Comparison of ENCODE assay signal across 2 cellular contexts in the genomic region with DNA sequence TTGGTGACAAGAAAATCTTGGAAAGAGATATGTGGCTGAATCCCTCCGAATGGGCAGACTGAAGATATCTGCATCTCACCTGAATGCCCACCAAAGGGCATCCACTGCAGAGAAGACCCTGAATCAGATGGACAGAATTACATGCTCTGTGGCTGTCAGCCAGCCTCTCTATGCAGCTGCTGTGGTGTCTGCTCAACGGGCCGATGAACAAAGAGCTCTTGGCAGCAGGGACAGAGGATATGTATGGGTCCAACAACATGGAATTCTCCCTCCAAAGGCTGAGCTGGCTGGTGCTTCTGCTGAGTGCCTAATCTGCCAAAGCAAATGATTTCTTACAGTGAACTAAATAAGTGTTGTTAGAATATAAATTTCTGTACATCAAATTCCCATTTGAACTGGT.
TF ChIP-seq lines count a peak whose summit lies in the region.

No MANE protein-coding gene starts in this region.

TF ChIP-seq in liver, 16 proteins besides CTCF, POLR2A, EP300 and RAD21 (continued from another document):
- TF ChIP-seq, protein P1, sequence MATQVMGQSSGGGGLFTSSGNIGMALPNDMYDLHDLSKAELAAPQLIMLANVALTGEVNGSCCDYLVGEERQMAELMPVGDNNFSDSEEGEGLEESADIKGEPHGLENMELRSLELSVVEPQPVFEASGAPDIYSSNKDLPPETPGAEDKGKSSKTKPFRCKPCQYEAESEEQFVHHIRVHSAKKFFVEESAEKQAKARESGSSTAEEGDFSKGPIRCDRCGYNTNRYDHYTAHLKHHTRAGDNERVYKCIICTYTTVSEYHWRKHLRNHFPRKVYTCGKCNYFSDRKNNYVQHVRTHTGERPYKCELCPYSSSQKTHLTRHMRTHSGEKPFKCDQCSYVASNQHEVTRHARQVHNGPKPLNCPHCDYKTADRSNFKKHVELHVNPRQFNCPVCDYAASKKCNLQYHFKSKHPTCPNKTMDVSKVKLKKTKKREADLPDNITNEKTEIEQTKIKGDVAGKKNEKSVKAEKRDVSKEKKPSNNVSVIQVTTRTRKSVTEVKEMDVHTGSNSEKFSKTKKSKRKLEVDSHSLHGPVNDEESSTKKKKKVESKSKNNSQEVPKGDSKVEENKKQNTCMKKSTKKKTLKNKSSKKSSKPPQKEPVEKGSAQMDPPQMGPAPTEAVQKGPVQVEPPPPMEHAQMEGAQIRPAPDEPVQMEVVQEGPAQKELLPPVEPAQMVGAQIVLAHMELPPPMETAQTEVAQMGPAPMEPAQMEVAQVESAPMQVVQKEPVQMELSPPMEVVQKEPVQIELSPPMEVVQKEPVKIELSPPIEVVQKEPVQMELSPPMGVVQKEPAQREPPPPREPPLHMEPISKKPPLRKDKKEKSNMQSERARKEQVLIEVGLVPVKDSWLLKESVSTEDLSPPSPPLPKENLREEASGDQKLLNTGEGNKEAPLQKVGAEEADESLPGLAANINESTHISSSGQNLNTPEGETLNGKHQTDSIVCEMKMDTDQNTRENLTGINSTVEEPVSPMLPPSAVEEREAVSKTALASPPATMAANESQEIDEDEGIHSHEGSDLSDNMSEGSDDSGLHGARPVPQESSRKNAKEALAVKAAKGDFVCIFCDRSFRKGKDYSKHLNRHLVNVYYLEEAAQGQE (IDR thresholded peaks at IDR 0.05): no peak
- TF ChIP-seq GABPA (IDR thresholded peaks at IDR 0.05 in 1 of 2, conservative IDR thresholded peaks at IDR 0.05 in 1 of 2) (no peak), RXRA (IDR thresholded peaks at IDR 0.05) (no peak), NR2F2 (IDR thresholded peaks at IDR 0.05) (no peak), ZBTB33 (IDR thresholded peaks at IDR 0.05) (no peak)

TF ChIP-seq in GM23338, 12 proteins besides CTCF, POLR2A, EP300 and RAD21:
- TF ChIP-seq, protein P2, sequence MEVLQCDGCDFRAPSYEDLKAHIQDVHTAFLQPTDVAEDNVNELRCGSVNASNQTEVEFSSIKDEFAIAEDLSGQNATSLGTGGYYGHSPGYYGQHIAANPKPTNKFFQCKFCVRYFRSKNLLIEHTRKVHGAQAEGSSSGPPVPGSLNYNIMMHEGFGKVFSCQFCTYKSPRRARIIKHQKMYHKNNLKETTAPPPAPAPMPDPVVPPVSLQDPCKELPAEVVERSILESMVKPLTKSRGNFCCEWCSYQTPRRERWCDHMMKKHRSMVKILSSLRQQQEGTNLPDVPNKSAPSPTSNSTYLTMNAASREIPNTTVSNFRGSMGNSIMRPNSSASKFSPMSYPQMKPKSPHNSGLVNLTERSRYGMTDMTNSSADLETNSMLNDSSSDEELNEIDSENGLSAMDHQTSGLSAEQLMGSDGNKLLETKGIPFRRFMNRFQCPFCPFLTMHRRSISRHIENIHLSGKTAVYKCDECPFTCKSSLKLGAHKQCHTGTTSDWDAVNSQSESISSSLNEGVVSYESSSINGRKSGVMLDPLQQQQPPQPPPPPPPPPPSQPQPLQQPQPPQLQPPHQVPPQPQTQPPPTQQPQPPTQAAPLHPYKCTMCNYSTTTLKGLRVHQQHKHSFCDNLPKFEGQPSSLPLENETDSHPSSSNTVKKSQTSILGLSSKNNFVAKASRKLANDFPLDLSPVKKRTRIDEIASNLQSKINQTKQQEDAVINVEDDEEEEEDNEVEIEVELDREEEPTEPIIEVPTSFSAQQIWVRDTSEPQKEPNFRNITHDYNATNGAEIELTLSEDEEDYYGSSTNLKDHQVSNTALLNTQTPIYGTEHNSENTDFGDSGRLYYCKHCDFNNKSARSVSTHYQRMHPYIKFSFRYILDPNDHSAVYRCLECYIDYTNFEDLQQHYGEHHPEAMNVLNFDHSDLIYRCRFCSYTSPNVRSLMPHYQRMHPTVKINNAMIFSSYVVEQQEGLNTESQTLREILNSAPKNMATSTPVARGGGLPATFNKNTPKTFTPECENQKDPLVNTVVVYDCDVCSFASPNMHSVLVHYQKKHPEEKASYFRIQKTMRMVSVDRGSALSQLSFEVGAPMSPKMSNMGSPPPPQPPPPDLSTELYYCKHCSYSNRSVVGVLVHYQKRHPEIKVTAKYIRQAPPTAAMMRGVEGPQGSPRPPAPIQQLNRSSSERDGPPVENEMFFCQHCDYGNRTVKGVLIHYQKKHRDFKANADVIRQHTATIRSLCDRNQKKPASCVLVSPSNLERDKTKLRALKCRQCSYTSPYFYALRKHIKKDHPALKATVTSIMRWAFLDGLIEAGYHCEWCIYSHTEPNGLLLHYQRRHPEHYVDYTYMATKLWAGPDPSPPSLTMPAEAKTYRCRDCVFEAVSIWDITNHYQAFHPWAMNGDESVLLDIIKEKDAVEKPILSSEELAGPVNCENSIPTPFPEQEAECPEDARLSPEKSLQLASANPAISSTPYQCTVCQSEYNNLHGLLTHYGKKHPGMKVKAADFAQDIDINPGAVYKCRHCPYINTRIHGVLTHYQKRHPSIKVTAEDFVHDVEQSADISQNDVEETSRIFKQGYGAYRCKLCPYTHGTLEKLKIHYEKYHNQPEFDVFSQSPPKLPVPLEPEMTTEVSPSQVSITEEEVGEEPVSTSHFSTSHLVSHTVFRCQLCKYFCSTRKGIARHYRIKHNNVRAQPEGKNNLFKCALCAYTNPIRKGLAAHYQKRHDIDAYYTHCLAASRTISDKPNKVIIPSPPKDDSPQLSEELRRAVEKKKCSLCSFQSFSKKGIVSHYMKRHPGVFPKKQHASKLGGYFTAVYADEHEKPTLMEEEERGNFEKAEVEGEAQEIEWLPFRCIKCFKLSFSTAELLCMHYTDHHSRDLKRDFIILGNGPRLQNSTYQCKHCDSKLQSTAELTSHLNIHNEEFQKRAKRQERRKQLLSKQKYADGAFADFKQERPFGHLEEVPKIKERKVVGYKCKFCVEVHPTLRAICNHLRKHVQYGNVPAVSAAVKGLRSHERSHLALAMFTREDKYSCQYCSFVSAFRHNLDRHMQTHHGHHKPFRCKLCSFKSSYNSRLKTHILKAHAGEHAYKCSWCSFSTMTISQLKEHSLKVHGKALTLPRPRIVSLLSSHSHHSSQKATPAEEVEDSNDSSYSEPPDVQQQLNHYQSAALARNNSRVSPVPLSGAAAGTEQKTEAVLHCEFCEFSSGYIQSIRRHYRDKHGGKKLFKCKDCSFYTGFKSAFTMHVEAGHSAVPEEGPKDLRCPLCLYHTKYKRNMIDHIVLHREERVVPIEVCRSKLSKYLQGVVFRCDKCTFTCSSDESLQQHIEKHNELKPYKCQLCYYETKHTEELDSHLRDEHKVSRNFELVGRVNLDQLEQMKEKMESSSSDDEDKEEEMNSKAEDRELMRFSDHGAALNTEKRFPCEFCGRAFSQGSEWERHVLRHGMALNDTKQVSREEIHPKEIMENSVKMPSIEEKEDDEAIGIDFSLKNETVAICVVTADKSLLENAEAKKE (CRISPR knock-in tag; IDR thresholded peaks at IDR 0.05): no peak
- TF ChIP-seq NANOG (IDR thresholded peaks at IDR 0.05; ENCODE audit: borderline replicate concordance) (no peak), CREB1 (CRISPR knock-in tag; IDR thresholded peaks at IDR 0.05; ENCODE audit: low read depth) (no peak), STAT1 (IDR thresholded peaks at IDR 0.05; ENCODE audit: unreplicated experiment) (no peak), POLR2AphosphoS5 (IDR thresholded peaks at IDR 0.05; ENCODE audit: low read depth) (no peak), EZH2 (IDR thresholded peaks at IDR 0.05; ENCODE audit: low read depth, unreplicated experiment) (no peak), JUNB (IDR thresholded peaks at IDR 0.05; ENCODE audit: unreplicated experiment) (no peak), ZNF331 (CRISPR knock-in tag; IDR thresholded peaks at IDR 0.05; ENCODE audit: low read depth) (no peak), EZH2phosphoT487 (IDR thresholded peaks at IDR 0.05; ENCODE audit: unreplicated experiment) (no peak), ZNF114 (CRISPR knock-in tag; IDR thresholded peaks at IDR 0.05) (no peak)
- TF ChIP-seq, protein P3, sequence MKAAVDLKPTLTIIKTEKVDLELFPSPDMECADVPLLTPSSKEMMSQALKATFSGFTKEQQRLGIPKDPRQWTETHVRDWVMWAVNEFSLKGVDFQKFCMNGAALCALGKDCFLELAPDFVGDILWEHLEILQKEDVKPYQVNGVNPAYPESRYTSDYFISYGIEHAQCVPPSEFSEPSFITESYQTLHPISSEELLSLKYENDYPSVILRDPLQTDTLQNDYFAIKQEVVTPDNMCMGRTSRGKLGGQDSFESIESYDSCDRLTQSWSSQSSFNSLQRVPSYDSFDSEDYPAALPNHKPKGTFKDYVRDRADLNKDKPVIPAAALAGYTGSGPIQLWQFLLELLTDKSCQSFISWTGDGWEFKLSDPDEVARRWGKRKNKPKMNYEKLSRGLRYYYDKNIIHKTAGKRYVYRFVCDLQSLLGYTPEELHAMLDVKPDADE (IDR thresholded peaks at IDR 0.05): no peak
- TF ChIP-seq, protein P1 (IDR thresholded peaks at IDR 0.05; ENCODE audit: unreplicated experiment): no peak
